In the genomic region with DNA sequence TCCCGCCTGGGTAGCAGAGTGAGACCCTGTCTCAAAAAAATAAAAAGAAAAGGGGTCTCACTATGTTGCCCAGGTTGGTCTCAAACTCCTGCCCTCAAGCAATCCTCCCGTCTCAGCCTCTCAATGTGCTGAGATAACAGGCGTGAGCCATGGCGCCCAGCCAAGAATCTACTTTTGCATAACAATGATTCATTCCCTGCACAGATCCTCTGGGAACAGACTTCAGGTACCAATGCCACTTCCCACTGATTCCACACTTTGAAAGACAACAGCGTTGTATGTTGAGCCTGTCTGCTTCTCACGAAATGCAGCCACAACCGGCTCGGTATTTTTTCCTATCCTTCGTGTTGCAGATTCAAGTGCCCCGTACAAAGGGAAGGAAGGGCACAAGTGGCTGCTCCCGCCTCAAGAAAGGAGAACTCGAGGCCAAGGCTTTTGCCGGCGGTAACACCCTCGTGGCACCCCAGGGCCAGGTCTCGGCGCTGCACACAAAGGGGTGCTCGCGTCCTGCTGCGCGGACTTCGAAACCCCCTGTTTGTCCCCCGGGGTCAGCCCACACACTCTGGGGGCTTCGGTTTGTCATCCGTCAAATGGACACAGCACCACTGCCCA, we compare ENCODE assay signal across 8 cellular contexts. TPM values are rescaled to one million over a fixed set of nuclear protein-coding genes. Genes with fewer than 3 reads are reported as not detected.
DNase-seq lines count a peak whose midpoint lies in the region; ATAC-seq and TF ChIP-seq lines count a peak whose summit lies in the region.

No MANE protein-coding gene starts in this region.

- TF ChIP-seq POLR2A in heart left ventricle (IDR thresholded peaks at IDR 0.05), result no peak

- H3K27me3 ChIP-seq in HAP-1 (ENCODE audit: low read depth) (no peaks in the 10 kb centered on the region), heart left ventricle (no peaks in the 10 kb centered on the region), parathyroid adenoma (ENCODE audit: control insufficient read depth, insufficient read depth, low read length) (no peaks in the 10 kb centered on the region)

- TF ChIP-seq CTCF in heart left ventricle (IDR thresholded peaks at IDR 0.05) (no peak), parathyroid adenoma (IDR thresholded peaks at IDR 0.05) (no peak)

- 4 to 6% (median 5%) methylated on average over 12 to 25 of the region's 25 CpGs for WGBS in heart left ventricle, 4 donors

- ATAC-seq in heart left ventricle, result peak; percentile 8 to 49 (median 40)

- intact Hi-C loops in heart left ventricle (cut with DNase I), result no loop called here

- peak overlapping the region; percentile 96 for H3K4me2 ChIP-seq in parathyroid adenoma (ENCODE audit: low read length)

- H3K9ac ChIP-seq in parathyroid adenoma, result peak overlapping the region; percentile 86

- H3K79me2 ChIP-seq in parathyroid adenoma, result peaks cover 16% of the 10 kb centered on the region

- H3K27ac ChIP-seq in heart left ventricle (peak overlapping the region; percentile 27 to 95 (median 87)), parathyroid adenoma (peak overlapping the region; percentile 75)

- DNase-seq in G401 (ENCODE audit: low spot score) (peak; percentile 73), HAP-1 (ENCODE audit: low spot score in 2 of 2) (peak; percentile 79 to 95), LHCN-M2 (ENCODE audit: low read depth) (peak; percentile 94), SIG-M5 (lab: John Stamatoyannopoulos, UW) (peak; percentile 53), amygdala (lab: John Stamatoyannopoulos, UW) (peak in 33 of 56 donors; percentile 15 to 72 (median 44)), heart left ventricle (peak; percentile 61 to 74 (median 69)), epidermal melanocyte (ENCODE audit: insufficient read length, low spot score) (no peak)

- H3K4me1 ChIP-seq in HAP-1 (peaks cover 7% of the 10 kb centered on the region; the same call in 1 of the 2 replicates), heart left ventricle (peaks cover 0 to 48% (median 12%) of the 10 kb centered on the region in 12 donors), parathyroid adenoma (no peaks in the 10 kb centered on the region)

- H3K4me3 ChIP-seq in HAP-1 (peak overlapping the region; percentile 99), heart left ventricle (peak overlapping the region; percentile 54 to 100 (median 86)), parathyroid adenoma (ENCODE audit: low read depth, low read length) (peak overlapping the region; percentile 97)

- H2AFZ ChIP-seq in parathyroid adenoma, result peak overlapping the region; percentile 100

- in situ Hi-C loops in G401 (cut with HindIII; ENCODE audit: low sequenced_read_pairs), result no loop called here
- in situ Hi-C loops in HAP-1 (cut with MboI; ENCODE audit: low sequenced_read_pairs), result no loop called here

- H3K36me3 ChIP-seq in HAP-1 (replicated peaks) (peaks cover 34% of the 10 kb centered on the region), heart left ventricle (peaks cover 4 to 39% (median 33%) of the 10 kb centered on the region in 9 donors), parathyroid adenoma (ENCODE audit: control insufficient read depth, insufficient read depth, low read length) (no peaks in the 10 kb centered on the region)

- H3K9me3 ChIP-seq in HAP-1 (no peaks in the 10 kb centered on the region), heart left ventricle (no peaks in the 10 kb centered on the region), parathyroid adenoma (ENCODE audit: control insufficient read depth, low read length) (no peaks in the 10 kb centered on the region)

RNA-seq across cellular contexts. Expression of a gene that starts 0.7 kb away (rescaled TPM):
- 7.8 and 8.7 TPM in 2 replicates for total RNA-seq in G401 (2014; rRNA removed; shearing (Covaris generic))
- total RNA-seq in LHCN-M2 (2014; rRNA removed) (18.3 and 23.6 TPM in 2 replicates), heart left ventricle (10 to 100 TPM in 3 of 9 donors, 1 to 10 TPM in 6; 5.3 to 14.7 (median 7.4) TPM)
- 17.6 TPM for polyA plus RNA-seq in LHCN-M2 (2012)
- polyA plus RNA-seq in heart left ventricle, result 10 to 100 TPM in 1 of 2 donors, 1 to 10 TPM in 1; 4.1 to 17.2 TPM

RNA-seq across cellular contexts. Expression of a gene that starts 36.9 kb away (rescaled TPM):
- 74.5 and 105 TPM in 2 replicates for total RNA-seq in G401 (2014; rRNA removed; shearing (Covaris generic))
- total RNA-seq in LHCN-M2 (2014; rRNA removed) (212 and 239 TPM in 2 replicates), heart left ventricle (10 to 100 TPM; 35.8 to 86.5 (median 51.1) TPM)
- 215 TPM for polyA plus RNA-seq in LHCN-M2 (2012)
- 10 to 100 TPM; 29.1 to 96.6 TPM for polyA plus RNA-seq in heart left ventricle
